ENCODE assay signal across 8 cellular contexts in the genomic region with DNA sequence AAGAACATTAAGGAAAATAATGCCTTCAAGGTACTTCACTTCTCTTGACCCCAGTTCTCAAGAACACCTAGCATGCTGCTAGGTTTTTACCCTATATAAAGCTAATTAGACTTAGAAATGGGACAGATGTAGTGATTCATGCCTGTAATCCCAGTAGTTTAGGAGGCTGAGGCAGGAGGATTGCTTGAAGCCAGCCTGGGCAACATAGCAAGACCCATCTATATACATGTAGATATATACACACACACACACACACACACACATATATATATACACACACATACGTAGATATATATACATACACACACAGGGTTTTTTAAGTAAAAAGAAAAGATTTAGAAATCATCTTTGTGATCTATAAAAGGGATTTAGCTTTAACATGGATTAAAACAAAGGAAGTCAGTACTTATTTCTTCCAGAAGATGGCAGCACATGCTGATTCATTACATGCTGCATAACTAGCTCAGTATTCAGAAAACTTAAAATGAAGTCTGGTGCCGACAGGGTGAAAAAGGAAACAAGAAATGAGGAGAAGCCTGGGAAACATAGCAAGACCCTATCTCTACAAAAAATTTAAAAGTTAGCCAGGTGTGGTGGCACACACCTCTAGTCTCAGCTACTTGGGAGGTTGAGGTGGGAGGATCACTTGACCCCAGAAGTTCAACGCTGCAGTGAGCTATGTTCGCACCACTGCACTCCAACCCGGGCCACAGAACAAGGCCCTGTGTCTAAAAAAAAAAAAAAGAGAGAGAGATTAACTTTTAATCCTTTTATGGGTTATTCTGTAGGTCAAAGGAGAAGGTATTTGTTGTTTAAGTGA. TPM values are rescaled to one million over a fixed set of nuclear protein-coding genes. Genes with fewer than 3 reads are reported as not detected.
DNase-seq lines count a peak whose midpoint lies in the region; ATAC-seq, FAIRE-seq and TF ChIP-seq lines count a peak whose summit lies in the region.

No MANE protein-coding gene starts in this region.

- H3F3A ChIP-seq in smooth muscle cell (ENCODE audit: low read depth): peaks cover 4% of the 10 kb centered on the region

- CTCF ChIA-PET in K562 (lab: Yijun Ruan, JAX; ENCODE audit: low intra/inter-chr PET ratio): interaction anchor here (0.7 kb wide), 2 partner anchors 126 to 595 kb away, joined by 3 read pairs; no protein-coding TSS in a partner anchor

- no peak for TF ChIP-seq EP300 in K562 (IDR thresholded peaks at IDR 0.05; ENCODE audit: low read length)

- H3K4me2 ChIP-seq in K562 (ENCODE audit: insufficient read depth, low read length) (no peak overlapping the region), hepatocyte (no peak overlapping the region), smooth muscle cell (no peak overlapping the region)

- DNase-seq in D341Med (ENCODE audit: low spot score) (peak; percentile 51), H7 (peak; percentile 42), NCI-H82 (lab: John Stamatoyannopoulos, UW) (peak; percentile 63), K562 (ENCODE audit: extremely low read depth in 1 of 4, low spot score in 3 of 4) (peak; percentile 17 to 63 (median 26)), hepatocyte (ENCODE audit: low spot score) (peak; percentile 71), smooth muscle cell (lab: John Stamatoyannopoulos, UW; ENCODE audit: unreplicated experiment) (no peak)

- H2AFZ ChIP-seq in K562 (ENCODE audit: low read depth, low read length): no peak overlapping the region
- H2AFZ ChIP-seq in hepatocyte: no peak overlapping the region
- H2AFZ ChIP-seq in smooth muscle cell (ENCODE audit: low read depth): no peak overlapping the region

- BruUV-seq in K562 (replicated peaks; lab: Mats Ljungman, UMichigan): no TSS peak

- POLR2A ChIA-PET in K562 (lab: Yijun Ruan, JAX): interaction anchor here (0.5 to 1.4 kb wide), 5 partner anchors 9 to 652 kb away, joined by 3 to 5 read pairs (median 3); a partner anchor contains a TSS

- H3K9me1 ChIP-seq in K562 (ENCODE audit: control insufficient read depth, insufficient read depth, low read length): no peaks in the 10 kb centered on the region

- H3K27ac ChIP-seq in K562 (ENCODE audit: extremely low read depth, low read depth, low read length) (no peak overlapping the region), hepatocyte (no peak overlapping the region), smooth muscle cell (ENCODE audit: low read depth) (no peak overlapping the region)

- no peak for TF ChIP-seq POLR2A in K562 (conservative IDR thresholded peaks at IDR 0.05)

- peak; percentile 73 for ATAC-seq in K562
- ATAC-seq in GM21390 (IDR thresholded peaks at IDR 0.05; ENCODE audit: unreplicated experiment): no peak
- no peak for ATAC-seq in HG02623 (IDR thresholded peaks at IDR 0.05; ENCODE audit: unreplicated experiment)

- H3K4me1 ChIP-seq in K562 (replicated peaks in 1 of 2; ENCODE audit: control insufficient read depth in 2 of 2, insufficient read depth in 2 of 2, low read length in 2 of 2) (no peaks in the 10 kb centered on the region), hepatocyte (ENCODE audit: insufficient read depth) (no peaks in the 10 kb centered on the region), smooth muscle cell (ENCODE audit: low read depth) (no peaks in the 10 kb centered on the region)

- no peaks in the 10 kb centered on the region for H3K9me2 ChIP-seq in hepatocyte (replicated peaks; ENCODE audit: insufficient read depth)

- H3K9me3 ChIP-seq in K562 (replicated peaks; ENCODE audit: control insufficient read depth, insufficient read depth, low read depth, low read length): no peaks in the 10 kb centered on the region
- no peaks in the 10 kb centered on the region for H3K9me3 ChIP-seq in hepatocyte (ENCODE audit: low read depth)
- no peaks in the 10 kb centered on the region for H3K9me3 ChIP-seq in smooth muscle cell (replicated peaks; ENCODE audit: low read depth)

- H3K27me3 ChIP-seq in H7 (ENCODE audit: control insufficient read depth, insufficient read depth, low read length): no peaks in the 10 kb centered on the region
- H3K27me3 ChIP-seq in K562 (ENCODE audit: control insufficient read depth in 2 of 2, insufficient read depth in 2 of 2, low read length in 2 of 2): no peaks in the 10 kb centered on the region
- no peaks in the 10 kb centered on the region for H3K27me3 ChIP-seq in hepatocyte
- H3K27me3 ChIP-seq in smooth muscle cell (ENCODE audit: low read depth): no peaks in the 10 kb centered on the region

- H3K4me3 ChIP-seq in H7 (ENCODE audit: insufficient read depth, low read depth, low read length): no peak overlapping the region
- no peak overlapping the region for H3K4me3 ChIP-seq in K562
- H3K4me3 ChIP-seq in hepatocyte: no peak overlapping the region
- no peak overlapping the region for H3K4me3 ChIP-seq in smooth muscle cell

- intact Hi-C loops in K562 (cut with micrococcal nuclease): loop anchor here (10.0 kb wide), 1 partner anchor 382 kb away; a partner anchor contains a TSS

- peak; percentile 57 to 79 for TF ChIP-seq RAD21 in K562 (CRISPR knock-in tag; conservative IDR thresholded peaks at IDR 0.05 in 1 of 2, IDR thresholded peaks at IDR 0.05 in 1 of 2)

- 47% methylated on average over 5 of the region's 5 CpGs for whole genome bisulfite sequencing in K562 (ENCODE audit: insufficient coverage, low coverage, missing lambda C conversion rate)
- 68% methylated on average over 5 of the region's 5 CpGs for WGBS in hepatocyte (ENCODE audit: low lambda C conversion rate, missing lambda C conversion rate)
- WGBS in smooth muscle cell (ENCODE audit: low lambda C conversion rate): 75% methylated on average over 5 of the region's 5 CpGs

- H4K20me1 ChIP-seq in K562 (replicated peaks; ENCODE audit: control insufficient read depth, insufficient read depth, low read length) (no peaks in the 10 kb centered on the region), hepatocyte (ENCODE audit: insufficient read depth, poor library complexity, severe bottlenecking) (no peaks in the 10 kb centered on the region), smooth muscle cell (ENCODE audit: low read depth) (no peaks in the 10 kb centered on the region)

- no peak overlapping the region for H3K9ac ChIP-seq in K562 (ENCODE audit: insufficient read depth in 1 of 2, low read depth in 2 of 2, low read length in 2 of 2)
- no peak overlapping the region for H3K9ac ChIP-seq in smooth muscle cell (ENCODE audit: low read depth)

- FAIRE-seq in K562 (lab: Jason Lieb, UNC): peak; percentile 92

- peaks cover 4% of the 10 kb centered on the region for H3K36me3 ChIP-seq in H7 (replicated peaks; ENCODE audit: control insufficient read depth, insufficient read depth, low read length)
- H3K36me3 ChIP-seq in K562 (ENCODE audit: control insufficient read depth, insufficient read depth, low read length): peaks cover 36% of the 10 kb centered on the region; the same call in 2 of the 3 replicates
- H3K36me3 ChIP-seq in hepatocyte (replicated peaks; ENCODE audit: insufficient read depth, low read depth): no peaks in the 10 kb centered on the region
- peaks cover 22% of the 10 kb centered on the region for H3K36me3 ChIP-seq in smooth muscle cell (ENCODE audit: low read depth)

- no peaks in the 10 kb centered on the region for H3K79me2 ChIP-seq in K562 (ENCODE audit: control insufficient read depth, insufficient read depth, low read length)
- H3K79me2 ChIP-seq in hepatocyte: no peaks in the 10 kb centered on the region
- H3K79me2 ChIP-seq in smooth muscle cell (ENCODE audit: low read depth): no peaks in the 10 kb centered on the region

- TF ChIP-seq CTCF in K562 (IDR thresholded peaks at IDR 0.05 in 2 of 3, conservative IDR thresholded peaks at IDR 0.05 in 1 of 3; ENCODE audit: insufficient read depth in 2 of 3, low read depth in 1 of 3, low read length in 3 of 3) (peak; percentile 32 to 64 (median 49); a peak in 5 of 6 replicates), hepatocyte (IDR thresholded peaks at IDR 0.05; ENCODE audit: poor library complexity) (peak; percentile 77), smooth muscle cell (IDR thresholded peaks at IDR 0.05; ENCODE audit: borderline replicate concordance, insufficient read depth, poor library complexity, severe bottlenecking) (peak; percentile 71)

- in situ Hi-C loops in K562 (cut with MboI): no loop called here

TF ChIP-seq in K562, 482 proteins besides CTCF, POLR2A, EP300 and RAD21 (continues in another document):
- TF ChIP-seq, protein P1, sequence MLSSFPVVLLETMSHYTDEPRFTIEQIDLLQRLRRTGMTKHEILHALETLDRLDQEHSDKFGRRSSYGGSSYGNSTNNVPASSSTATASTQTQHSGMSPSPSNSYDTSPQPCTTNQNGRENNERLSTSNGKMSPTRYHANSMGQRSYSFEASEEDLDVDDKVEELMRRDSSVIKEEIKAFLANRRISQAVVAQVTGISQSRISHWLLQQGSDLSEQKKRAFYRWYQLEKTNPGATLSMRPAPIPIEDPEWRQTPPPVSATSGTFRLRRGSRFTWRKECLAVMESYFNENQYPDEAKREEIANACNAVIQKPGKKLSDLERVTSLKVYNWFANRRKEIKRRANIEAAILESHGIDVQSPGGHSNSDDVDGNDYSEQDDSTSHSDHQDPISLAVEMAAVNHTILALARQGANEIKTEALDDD (IDR thresholded peaks at IDR 0.05): 0 out of 2 replicates have a peak, but pooled peaks have one; percentile 15

RNA-seq across cellular contexts. Expression of a gene that starts 28.5 kb away (rescaled TPM):
- 64.5 and 72.7 TPM in 2 replicates for total RNA-seq in H7 (2014; rRNA removed; shearing (Covaris generic))
- 33.6 and 46.2 TPM in 2 replicates for total RNA-seq in K562 (2011; cell fraction: chromatin; rRNA removed; ENCODE audit: low replicate concordance)
- 20.1 and 26.2 TPM in 2 replicates for total RNA-seq in K562 (2011; cell fraction: nucleolus; rRNA removed)
- total RNA-seq in K562 (2011; cell fraction: nucleoplasm; rRNA removed): 44.1 and 71.1 TPM in 2 replicates
- total RNA-seq in K562 (2014; rRNA removed): 52.7 and 61.3 TPM in 2 replicates
- 66.9 and 72.6 TPM in 2 replicates for total RNA-seq in K562 (2014; rRNA removed; fragmentation: Illumina TruSeq; extraction: Trizol)
- total RNA-seq in K562 (2015; rRNA removed; fragmentation: Illumina TruSeq; extraction: Trizol): 41.5 and 44.0 TPM in 2 replicates
- total RNA-seq in K562 (2021): 54.1 and 64.5 TPM in 2 replicates
- 97.5 and 115 TPM in 2 replicates for polyA plus RNA-seq in K562 (2011; rRNA removed)
- 81.1 and 84.6 TPM in 2 replicates for polyA plus RNA-seq in K562 (2011; cell fraction: cytosol; rRNA removed)
- polyA plus RNA-seq in K562 (2011; cell fraction: nucleus; rRNA removed): 33.5 and 56.4 TPM in 2 replicates
- polyA plus RNA-seq in K562 (2012): 49.0 and 111 TPM in 2 replicates
- 67.9 and 74.2 TPM in 2 replicates for polyA plus RNA-seq in K562 (2014; fragmentation: Illumina TruSeq; extraction: Trizol)
- 100 to 1,000 TPM; 256 to 259 TPM for polyA plus RNA-seq in K562 (2014; fragmentation: Nextera tagmentation; extraction: Ambion mirVana)
- polyA plus RNA-seq in K562 (2014; rRNA removed): 119 and 128 TPM in 2 replicates
- polyA minus RNA-seq in K562 (2011; rRNA and poly(A)+ RNA removed): 25.3 and 26.9 TPM in 2 replicates
- 8.0 and 9.1 TPM in 2 replicates for polyA minus RNA-seq in K562 (2011; cell fraction: cytosol; rRNA and poly(A)+ RNA removed)
- 8.5 and 14.8 TPM in 2 replicates for polyA minus RNA-seq in K562 (2011; cell fraction: nucleus; rRNA and poly(A)+ RNA removed)
- total RNA-seq in hepatocyte: 63.2 and 84.4 TPM in 2 replicates
- 179 and 191 TPM in 2 replicates for polyA plus RNA-seq in hepatocyte
- total RNA-seq in smooth muscle cell: 98.0 and 127 TPM in 2 replicates
- polyA plus RNA-seq in smooth muscle cell: 276 and 277 TPM in 2 replicates
